ENCODE assay signal across 10 cellular contexts in the genomic region with DNA sequence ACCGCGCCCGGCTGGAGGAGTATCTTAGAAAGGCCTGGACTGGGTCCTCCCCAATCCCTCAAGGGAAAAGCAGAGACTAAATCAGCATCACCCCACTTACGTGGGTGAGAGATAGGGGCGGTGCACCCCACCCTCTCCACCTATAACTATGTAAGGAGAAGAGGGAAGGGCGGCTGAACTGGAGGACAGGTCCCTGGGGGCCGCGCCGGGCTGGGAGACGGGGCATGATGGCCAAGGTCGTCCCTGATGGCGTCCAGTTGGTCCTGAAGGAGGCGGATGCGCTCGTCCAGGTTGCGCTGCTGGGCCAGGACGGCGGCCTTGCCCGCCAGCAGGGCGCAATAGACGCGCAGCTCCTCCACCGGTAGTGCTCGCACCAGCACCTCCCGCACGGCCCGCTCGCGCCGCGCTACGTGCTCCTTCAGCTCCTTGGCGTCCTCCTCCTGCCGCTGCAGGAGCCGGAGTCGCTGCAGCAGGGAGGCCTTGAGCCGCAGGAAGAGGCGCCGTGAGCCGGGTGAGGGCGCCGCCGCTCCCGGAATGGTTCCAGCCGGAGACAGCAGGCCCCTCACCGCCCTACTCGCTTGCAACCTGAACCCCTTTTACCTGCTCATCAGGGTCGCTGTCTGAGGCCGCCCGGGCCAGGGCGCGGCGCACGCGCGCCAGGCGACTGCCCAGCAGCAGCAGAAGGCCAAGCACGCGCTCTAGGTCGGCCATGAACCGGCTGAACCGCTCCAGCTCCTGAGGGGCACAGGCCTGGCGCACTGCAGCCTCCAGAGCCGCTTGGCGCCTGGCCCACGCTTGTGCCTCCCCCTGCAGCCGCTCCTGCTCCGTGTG. TPM values are rescaled to one million over a fixed set of nuclear protein-coding genes. Genes with fewer than 3 reads are reported as not detected.
DNase-seq lines count a peak whose midpoint lies in the region; ATAC-seq and TF ChIP-seq lines count a peak whose summit lies in the region.
"Had no signal": no experiment of that assay in that cellular context is flagged by ENCODE, and none has a peak within 500 bp of the region (broad histone marks: within the 10 kb centered on the region; RNA-seq: fewer than 3 reads in every experiment).

No MANE protein-coding gene starts in this region.

- H3K36me3 Mint-ChIP-seq in activated naive CD4-positive, alpha-beta T cell treated with anti-CD3 and anti-CD28 coated beads, Interleukin-2, amount 10 ng/mL, durations not matched to agents 7 days and 5 days = no peaks in the 10 kb centered on the region
- H3K36me3 Mint-ChIP-seq in type B pancreatic cell = no peaks in the 10 kb centered on the region

- H3K27me3 Mint-ChIP-seq in activated naive CD4-positive, alpha-beta T cell treated with anti-CD3 and anti-CD28 coated beads, Interleukin-2, amount 10 ng/mL, durations not matched to agents 7 days and 5 days = peaks cover 94% of the 10 kb centered on the region
- H3K27me3 Mint-ChIP-seq in type B pancreatic cell = peaks cover 37% of the 10 kb centered on the region

- no peaks in the 10 kb centered on the region for H3K9me3 Mint-ChIP-seq in activated naive CD4-positive, alpha-beta T cell treated with anti-CD3 and anti-CD28 coated beads, Interleukin-2, amount 10 ng/mL, durations not matched to agents 7 days and 5 days
- no peaks in the 10 kb centered on the region for H3K9me3 Mint-ChIP-seq in type B pancreatic cell
- H3K9me3 Mint-ChIP-seq: activated CD4-positive, alpha-beta memory T cell treated with anti-CD3 and anti-CD28 coated beads, Interleukin-2, amount 10 ng/mL, durations not matched to agents 7 days and 5 days had no signal

- TF ChIP-seq CTCF in coronary artery (IDR thresholded peaks at IDR 0.05) (no peak), left lung (IDR thresholded peaks at IDR 0.05) (no peak), type B pancreatic cell (conservative IDR thresholded peaks at IDR 0.05) (peak; percentile 11)

- CTCF ChIA-PET in activated naive CD4-positive, alpha-beta T cell treated with anti-CD3 and anti-CD28 coated beads, Interleukin-2, amount 10 ng/mL, durations not matched to agents 7 days and 5 days (lab: Charles Lee) = interaction anchor here (1.2 to 6.2 kb wide), 5 partner anchors 32 to 436 kb away, joined by 3 to 37 read pairs (median 5); a partner anchor contains a TSS

- intact Hi-C loops in left lung (cut with DNase I) = no loop called here

- H3K27me3 ChIP-seq in left lung = peaks cover 0 to 84% of the 10 kb centered on the region in 2 donors

- peak; percentile 72 for ATAC-seq in left lung

- H3K27ac ChIP-seq in coronary artery (no peak overlapping the region), left lung (no peak overlapping the region)
- H3K27ac ChIP-seq: epithelial cell of prostate had no signal

- H3K4me1 Mint-ChIP-seq in activated naive CD4-positive, alpha-beta T cell treated with anti-CD3 and anti-CD28 coated beads, Interleukin-2, amount 10 ng/mL, durations not matched to agents 7 days and 5 days = peaks cover 17% of the 10 kb centered on the region
- peaks cover 14% of the 10 kb centered on the region for H3K4me1 Mint-ChIP-seq in type B pancreatic cell (ENCODE audit: unreplicated experiment)

- no peaks in the 10 kb centered on the region for H3K9me3 ChIP-seq in left lung

- peaks cover 4 to 30% of the 10 kb centered on the region in 2 donors for H3K4me1 ChIP-seq in left lung

- H3K4me3 Mint-ChIP-seq in activated naive CD4-positive, alpha-beta T cell treated with anti-CD3 and anti-CD28 coated beads, Interleukin-2, amount 10 ng/mL, durations not matched to agents 7 days and 5 days = no peak overlapping the region
- peak overlapping the region; percentile 76 for H3K4me3 Mint-ChIP-seq in type B pancreatic cell
- H3K4me3 Mint-ChIP-seq: activated CD4-positive, alpha-beta memory T cell treated with anti-CD3 and anti-CD28 coated beads, Interleukin-2, amount 10 ng/mL, durations not matched to agents 7 days and 5 days had no signal

- peak; percentile 32 for DNase-seq in activated naive CD4-positive, alpha-beta T cell treated with anti-CD3 and anti-CD28 coated beads, Interleukin-2, amount 10 ng/mL, durations not matched to agents 7 days and 5 days
- DNase-seq in activated naive CD4-positive, alpha-beta T cell treated with Interleukin-2 at 50 U/mL for 16 hours = no peak
- DNase-seq in coronary artery (ENCODE audit: low spot score) (no peak), left lung (peak in 1 of 2 donors; percentile 83), type B pancreatic cell (ENCODE audit: extremely low spot score, unreplicated experiment) (no peak), SKM-1 (lab: John Stamatoyannopoulos, UW; ENCODE audit: unreplicated experiment) (no peak), cortex of kidney (lab: John Stamatoyannopoulos, UW) (no peak)
- no peak for DNase-seq in activated CD4-positive, CD25-positive, alpha-beta regulatory T cell (lab: John Stamatoyannopoulos, UW)
- DNase-seq: activated CD4-positive, alpha-beta memory T cell treated with anti-CD3 and anti-CD28 coated beads, Interleukin-2, amount 10 ng/mL, durations not matched to agents 7 days and 5 days had no signal

- peaks cover 0 to 24% of the 10 kb centered on the region in 2 donors for H3K36me3 ChIP-seq in left lung

- H3K27ac Mint-ChIP-seq in activated naive CD4-positive, alpha-beta T cell treated with anti-CD3 and anti-CD28 coated beads, Interleukin-2, amount 10 ng/mL, durations not matched to agents 7 days and 5 days = no peak overlapping the region
- H3K27ac Mint-ChIP-seq in type B pancreatic cell = no peak overlapping the region
- H3K27ac Mint-ChIP-seq: activated CD4-positive, alpha-beta memory T cell treated with anti-CD3 and anti-CD28 coated beads, Interleukin-2, amount 10 ng/mL, durations not matched to agents 7 days and 5 days had no signal

- peak overlapping the region; percentile 61 for H3K4me3 ChIP-seq in coronary artery
- H3K4me3 ChIP-seq in left lung = peak overlapping the region in 1 of 2 donors; percentile 6

RNA-seq across cellular contexts. Expression of a gene that starts 7.6 kb away (rescaled TPM):
- total RNA-seq in left lung = 10 to 100 TPM; 15.8 to 20.6 TPM
- 7.2 and 7.6 TPM in 2 replicates for total RNA-seq in type B pancreatic cell (ENCODE audit: low replicate concordance)

RNA-seq across cellular contexts. Expression of a gene that starts 9.8 kb away (rescaled TPM):
- total RNA-seq in left lung (under 1 TPM in 1 of 2 donors, not detected in 1; 0.16 TPM), type B pancreatic cell (ENCODE audit: low replicate concordance) (2.5 and 4.4 TPM in 2 replicates)
- total RNA-seq: activated CD4-positive, alpha-beta memory T cell treated with anti-CD3 and anti-CD28 coated beads, Interleukin-2, amount 10 ng/mL, durations not matched to agents 7 days and 5 days had no signal

RNA-seq across cellular contexts. Expression of a gene that starts 43.4 kb away (rescaled TPM):
- total RNA-seq in left lung (under 1 TPM; 0.26 to 0.39 TPM), type B pancreatic cell (ENCODE audit: low replicate concordance) (1.4 and 1.5 TPM in 2 replicates)

RNA-seq across cellular contexts. Expression of a gene that starts 43.6 kb away (rescaled TPM):
- total RNA-seq in left lung = 100 to 1,000 TPM; 386 to 507 TPM
- 445 and 544 TPM in 2 replicates for total RNA-seq in type B pancreatic cell (ENCODE audit: low replicate concordance)

RNA-seq across cellular contexts. Expression of a gene that starts 45.8 kb away (rescaled TPM):
- total RNA-seq in left lung (10 to 100 TPM; 38.8 to 53.8 TPM), type B pancreatic cell (ENCODE audit: low replicate concordance) (62.7 and 68.1 TPM in 2 replicates)
